Comparison of ENCODE assay signal across 1 cellular context in the genomic region with DNA sequence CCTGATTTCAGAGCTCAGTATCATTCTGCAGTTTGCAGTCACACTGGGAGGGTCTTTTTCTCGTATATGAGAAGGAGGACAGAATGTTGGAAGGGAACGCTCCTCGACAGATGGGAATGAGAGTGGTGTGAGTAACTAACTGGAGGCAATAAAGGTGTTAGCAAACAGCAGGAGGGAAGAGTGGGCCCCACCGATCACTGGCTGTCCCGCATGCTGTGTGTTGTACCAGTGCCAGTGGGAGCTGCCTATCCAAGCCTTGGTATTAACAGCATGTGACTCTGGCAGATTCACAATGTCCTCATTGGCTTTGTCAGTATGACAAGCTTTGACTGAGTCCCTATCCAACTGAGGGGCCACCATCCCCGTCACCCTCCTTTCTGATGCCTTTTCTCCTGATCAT.
TF ChIP-seq lines count a peak whose summit lies in the region.

No MANE protein-coding gene starts in this region.

TF ChIP-seq in K562, 482 proteins besides CTCF, POLR2A, EP300 and RAD21 (continued from another document):
- TF ChIP-seq, protein P1, sequence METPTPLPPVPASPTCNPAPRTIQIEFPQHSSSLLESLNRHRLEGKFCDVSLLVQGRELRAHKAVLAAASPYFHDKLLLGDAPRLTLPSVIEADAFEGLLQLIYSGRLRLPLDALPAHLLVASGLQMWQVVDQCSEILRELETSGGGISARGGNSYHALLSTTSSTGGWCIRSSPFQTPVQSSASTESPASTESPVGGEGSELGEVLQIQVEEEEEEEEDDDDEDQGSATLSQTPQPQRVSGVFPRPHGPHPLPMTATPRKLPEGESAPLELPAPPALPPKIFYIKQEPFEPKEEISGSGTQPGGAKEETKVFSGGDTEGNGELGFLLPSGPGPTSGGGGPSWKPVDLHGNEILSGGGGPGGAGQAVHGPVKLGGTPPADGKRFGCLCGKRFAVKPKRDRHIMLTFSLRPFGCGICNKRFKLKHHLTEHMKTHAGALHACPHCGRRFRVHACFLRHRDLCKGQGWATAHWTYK (CRISPR knock-in tag; IDR thresholded peaks at IDR 0.05), result no peak
- no peak for TF ChIP-seq NR1H2 (CRISPR knock-in tag; IDR thresholded peaks at IDR 0.05)
- TF ChIP-seq, protein P2, sequence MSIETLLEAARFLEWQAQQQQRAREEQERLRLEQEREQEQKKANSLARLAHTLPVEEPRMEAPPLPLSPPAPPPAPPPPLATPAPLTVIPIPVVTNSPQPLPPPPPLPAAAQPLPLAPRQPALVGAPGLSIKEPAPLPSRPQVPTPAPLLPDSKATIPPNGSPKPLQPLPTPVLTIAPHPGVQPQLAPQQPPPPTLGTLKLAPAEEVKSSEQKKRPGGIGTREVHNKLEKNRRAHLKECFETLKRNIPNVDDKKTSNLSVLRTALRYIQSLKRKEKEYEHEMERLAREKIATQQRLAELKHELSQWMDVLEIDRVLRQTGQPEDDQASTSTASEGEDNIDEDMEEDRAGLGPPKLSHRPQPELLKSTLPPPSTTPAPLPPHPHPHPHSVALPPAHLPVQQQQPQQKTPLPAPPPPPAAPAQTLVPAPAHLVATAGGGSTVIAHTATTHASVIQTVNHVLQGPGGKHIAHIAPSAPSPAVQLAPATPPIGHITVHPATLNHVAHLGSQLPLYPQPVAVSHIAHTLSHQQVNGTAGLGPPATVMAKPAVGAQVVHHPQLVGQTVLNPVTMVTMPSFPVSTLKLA (conservative IDR thresholded peaks at IDR 0.05), result no peak
- no peak for TF ChIP-seq MAZ (CRISPR knock-in tag; conservative IDR thresholded peaks at IDR 0.05 in 1 of 2, IDR thresholded peaks at IDR 0.05 in 1 of 2)
- TF ChIP-seq VEZF1 (CRISPR knock-in tag; IDR thresholded peaks at IDR 0.05), result no peak
- TF ChIP-seq ZBTB7A (IDR thresholded peaks at IDR 0.05; ENCODE audit: borderline replicate concordance, control insufficient read depth, low read depth, low read length), result no peak
- no peak for TF ChIP-seq TCFL5 (CRISPR knock-in tag; conservative IDR thresholded peaks at IDR 0.05)
- no peak for TF ChIP-seq ZFP1 (CRISPR knock-in tag; IDR thresholded peaks at IDR 0.05)
- TF ChIP-seq, protein P3, sequence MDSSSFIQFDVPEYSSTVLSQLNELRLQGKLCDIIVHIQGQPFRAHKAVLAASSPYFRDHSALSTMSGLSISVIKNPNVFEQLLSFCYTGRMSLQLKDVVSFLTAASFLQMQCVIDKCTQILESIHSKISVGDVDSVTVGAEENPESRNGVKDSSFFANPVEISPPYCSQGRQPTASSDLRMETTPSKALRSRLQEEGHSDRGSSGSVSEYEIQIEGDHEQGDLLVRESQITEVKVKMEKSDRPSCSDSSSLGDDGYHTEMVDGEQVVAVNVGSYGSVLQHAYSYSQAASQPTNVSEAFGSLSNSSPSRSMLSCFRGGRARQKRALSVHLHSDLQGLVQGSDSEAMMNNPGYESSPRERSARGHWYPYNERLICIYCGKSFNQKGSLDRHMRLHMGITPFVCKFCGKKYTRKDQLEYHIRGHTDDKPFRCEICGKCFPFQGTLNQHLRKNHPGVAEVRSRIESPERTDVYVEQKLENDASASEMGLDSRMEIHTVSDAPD (CRISPR knock-in tag; IDR thresholded peaks at IDR 0.05), result no peak
- TF ChIP-seq, protein P4, sequence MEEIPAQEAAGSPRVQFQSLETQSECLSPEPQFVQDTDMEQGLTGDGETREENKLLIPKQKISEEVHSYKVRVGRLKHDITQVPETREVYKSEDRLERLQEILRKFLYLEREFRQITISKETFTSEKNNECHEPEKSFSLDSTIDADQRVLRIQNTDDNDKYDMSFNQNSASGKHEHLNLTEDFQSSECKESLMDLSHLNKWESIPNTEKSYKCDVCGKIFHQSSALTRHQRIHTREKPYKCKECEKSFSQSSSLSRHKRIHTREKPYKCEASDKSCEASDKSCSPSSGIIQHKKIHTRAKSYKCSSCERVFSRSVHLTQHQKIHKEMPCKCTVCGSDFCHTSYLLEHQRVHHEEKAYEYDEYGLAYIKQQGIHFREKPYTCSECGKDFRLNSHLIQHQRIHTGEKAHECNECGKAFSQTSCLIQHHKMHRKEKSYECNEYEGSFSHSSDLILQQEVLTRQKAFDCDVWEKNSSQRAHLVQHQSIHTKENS (CRISPR knock-in tag; IDR thresholded peaks at IDR 0.05), result no peak
- TF ChIP-seq NCOA4 (IDR thresholded peaks at IDR 0.05; ENCODE audit: partially characterized antibody), result no peak
